In genomic region chr5:102591650-102592049, GRCh38 we compare ENCODE assay signal across 10 cellular contexts.
DNase-seq lines count a peak whose midpoint lies in the region; ATAC-seq, FAIRE-seq and TF ChIP-seq lines count a peak whose summit lies in the region.
"Had no signal": no experiment of that assay in that cellular context is flagged by ENCODE, and none has a peak within 500 bp of the region (broad histone marks: within the 10 kb centered on the region; RNA-seq: fewer than 3 reads in every experiment).

No MANE protein-coding gene starts in this region.

- in situ Hi-C loops in G401 (cut with HindIII; ENCODE audit: low sequenced_read_pairs) = no loop called here

- no peak for DNase-seq in GM12891 (ENCODE audit: insufficient read length, low spot score)
- no peak for DNase-seq in head of caudate nucleus
- DNase-seq in G401 (ENCODE audit: low spot score) = no peak
- DNase-seq in D341Med (ENCODE audit: low spot score) = no peak
- DNase-seq in NCI-H1048 (lab: John Stamatoyannopoulos, UW) = no peak
- DNase-seq: gastrocnemius medialis, NCI-H524 had no signal

- intact Hi-C loops in head of caudate nucleus (cut with DNase I) = no loop called here

- TF ChIP-seq POLR2A in GM12891 (IDR thresholded peaks at IDR 0.05; ENCODE audit: low read depth, low read length) = no peak

- FAIRE-seq in GM12891 (lab: Jason Lieb, UNC) = peak; percentile 61

- peak; percentile 61 for ATAC-seq in GM19023 (IDR thresholded peaks at IDR 0.05; ENCODE audit: unreplicated experiment)
- ATAC-seq in GM21825 (IDR thresholded peaks at IDR 0.05; ENCODE audit: unreplicated experiment) = peak; percentile 64
- peak; percentile 95 for ATAC-seq in HG03196 (IDR thresholded peaks at IDR 0.05; ENCODE audit: unreplicated experiment)
- ATAC-seq: gastrocnemius medialis had no signal

TF ChIP-seq in GM12891, 5 proteins besides CTCF, POLR2A, EP300 and RAD21:
- TF ChIP-seq PAX5 (IDR thresholded peaks at IDR 0.05; ENCODE audit: insufficient read depth, low read length, severe bottlenecking) (no peak), TAF1 (IDR thresholded peaks at IDR 0.05; ENCODE audit: low read depth, low read length) (no peak), SPI1 (IDR thresholded peaks at IDR 0.05; ENCODE audit: low read depth, low read length) (peak; percentile 64)
